Comparison of ENCODE assay signal across 1 cellular context in the genomic region with DNA sequence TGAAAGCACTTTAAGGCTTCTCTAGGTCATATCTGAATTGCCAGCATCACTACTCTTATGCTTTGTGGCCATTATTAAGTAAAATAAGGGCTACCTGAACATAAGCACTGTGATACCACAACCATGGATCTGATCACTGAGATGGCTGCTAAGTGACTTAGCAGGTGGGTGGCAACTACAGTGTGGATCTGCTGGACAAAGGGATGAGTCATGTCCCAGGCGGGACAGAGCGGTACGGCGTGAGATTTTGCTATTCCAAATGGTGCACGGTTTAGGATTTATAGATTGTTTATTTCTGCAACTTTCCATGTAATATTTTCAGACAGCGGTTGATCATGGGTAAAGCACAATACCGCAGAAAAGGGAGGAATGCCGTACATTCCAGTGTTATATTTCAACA.
A peak's percentile ranks its signal among the peaks of the same experiment; 100 is the strongest.
TF ChIP-seq lines count a peak whose summit lies in the region.

No MANE protein-coding gene starts in this region.

TF ChIP-seq in HEK293, 187 proteins besides CTCF, POLR2A, EP300 and RAD21 (continued from another document):
- TF ChIP-seq, protein P1, sequence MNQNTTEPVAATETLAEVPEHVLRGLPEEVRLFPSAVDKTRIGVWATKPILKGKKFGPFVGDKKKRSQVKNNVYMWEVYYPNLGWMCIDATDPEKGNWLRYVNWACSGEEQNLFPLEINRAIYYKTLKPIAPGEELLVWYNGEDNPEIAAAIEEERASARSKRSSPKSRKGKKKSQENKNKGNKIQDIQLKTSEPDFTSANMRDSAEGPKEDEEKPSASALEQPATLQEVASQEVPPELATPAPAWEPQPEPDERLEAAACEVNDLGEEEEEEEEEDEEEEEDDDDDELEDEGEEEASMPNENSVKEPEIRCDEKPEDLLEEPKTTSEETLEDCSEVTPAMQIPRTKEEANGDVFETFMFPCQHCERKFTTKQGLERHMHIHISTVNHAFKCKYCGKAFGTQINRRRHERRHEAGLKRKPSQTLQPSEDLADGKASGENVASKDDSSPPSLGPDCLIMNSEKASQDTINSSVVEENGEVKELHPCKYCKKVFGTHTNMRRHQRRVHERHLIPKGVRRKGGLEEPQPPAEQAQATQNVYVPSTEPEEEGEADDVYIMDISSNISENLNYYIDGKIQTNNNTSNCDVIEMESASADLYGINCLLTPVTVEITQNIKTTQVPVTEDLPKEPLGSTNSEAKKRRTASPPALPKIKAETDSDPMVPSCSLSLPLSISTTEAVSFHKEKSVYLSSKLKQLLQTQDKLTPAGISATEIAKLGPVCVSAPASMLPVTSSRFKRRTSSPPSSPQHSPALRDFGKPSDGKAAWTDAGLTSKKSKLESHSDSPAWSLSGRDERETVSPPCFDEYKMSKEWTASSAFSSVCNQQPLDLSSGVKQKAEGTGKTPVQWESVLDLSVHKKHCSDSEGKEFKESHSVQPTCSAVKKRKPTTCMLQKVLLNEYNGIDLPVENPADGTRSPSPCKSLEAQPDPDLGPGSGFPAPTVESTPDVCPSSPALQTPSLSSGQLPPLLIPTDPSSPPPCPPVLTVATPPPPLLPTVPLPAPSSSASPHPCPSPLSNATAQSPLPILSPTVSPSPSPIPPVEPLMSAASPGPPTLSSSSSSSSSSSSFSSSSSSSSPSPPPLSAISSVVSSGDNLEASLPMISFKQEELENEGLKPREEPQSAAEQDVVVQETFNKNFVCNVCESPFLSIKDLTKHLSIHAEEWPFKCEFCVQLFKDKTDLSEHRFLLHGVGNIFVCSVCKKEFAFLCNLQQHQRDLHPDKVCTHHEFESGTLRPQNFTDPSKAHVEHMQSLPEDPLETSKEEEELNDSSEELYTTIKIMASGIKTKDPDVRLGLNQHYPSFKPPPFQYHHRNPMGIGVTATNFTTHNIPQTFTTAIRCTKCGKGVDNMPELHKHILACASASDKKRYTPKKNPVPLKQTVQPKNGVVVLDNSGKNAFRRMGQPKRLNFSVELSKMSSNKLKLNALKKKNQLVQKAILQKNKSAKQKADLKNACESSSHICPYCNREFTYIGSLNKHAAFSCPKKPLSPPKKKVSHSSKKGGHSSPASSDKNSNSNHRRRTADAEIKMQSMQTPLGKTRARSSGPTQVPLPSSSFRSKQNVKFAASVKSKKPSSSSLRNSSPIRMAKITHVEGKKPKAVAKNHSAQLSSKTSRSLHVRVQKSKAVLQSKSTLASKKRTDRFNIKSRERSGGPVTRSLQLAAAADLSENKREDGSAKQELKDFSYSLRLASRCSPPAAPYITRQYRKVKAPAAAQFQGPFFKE (tag by site-specific recombination; IDR thresholded peaks at IDR 0.05; ENCODE audit: borderline replicate concordance), result no peak
- TF ChIP-seq ZNF600 (tag by site-specific recombination; IDR thresholded peaks at IDR 0.05) (peak; percentile 76), ZNF112 (tag by site-specific recombination; IDR thresholded peaks at IDR 0.05) (no peak), ZNF341 (tag by site-specific recombination; IDR thresholded peaks at IDR 0.05; ENCODE audit: low read depth) (peak; percentile 21; the same call in 1 of the 2 replicates)
- TF ChIP-seq, protein P2, sequence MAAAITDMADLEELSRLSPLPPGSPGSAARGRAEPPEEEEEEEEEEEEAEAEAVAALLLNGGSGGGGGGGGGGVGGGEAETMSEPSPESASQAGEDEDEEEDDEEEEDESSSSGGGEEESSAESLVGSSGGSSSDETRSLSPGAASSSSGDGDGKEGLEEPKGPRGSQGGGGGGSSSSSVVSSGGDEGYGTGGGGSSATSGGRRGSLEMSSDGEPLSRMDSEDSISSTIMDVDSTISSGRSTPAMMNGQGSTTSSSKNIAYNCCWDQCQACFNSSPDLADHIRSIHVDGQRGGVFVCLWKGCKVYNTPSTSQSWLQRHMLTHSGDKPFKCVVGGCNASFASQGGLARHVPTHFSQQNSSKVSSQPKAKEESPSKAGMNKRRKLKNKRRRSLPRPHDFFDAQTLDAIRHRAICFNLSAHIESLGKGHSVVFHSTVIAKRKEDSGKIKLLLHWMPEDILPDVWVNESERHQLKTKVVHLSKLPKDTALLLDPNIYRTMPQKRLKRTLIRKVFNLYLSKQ (tag by site-specific recombination; IDR thresholded peaks at IDR 0.05; ENCODE audit: borderline replicate concordance), result no peak
